In the genomic region with DNA sequence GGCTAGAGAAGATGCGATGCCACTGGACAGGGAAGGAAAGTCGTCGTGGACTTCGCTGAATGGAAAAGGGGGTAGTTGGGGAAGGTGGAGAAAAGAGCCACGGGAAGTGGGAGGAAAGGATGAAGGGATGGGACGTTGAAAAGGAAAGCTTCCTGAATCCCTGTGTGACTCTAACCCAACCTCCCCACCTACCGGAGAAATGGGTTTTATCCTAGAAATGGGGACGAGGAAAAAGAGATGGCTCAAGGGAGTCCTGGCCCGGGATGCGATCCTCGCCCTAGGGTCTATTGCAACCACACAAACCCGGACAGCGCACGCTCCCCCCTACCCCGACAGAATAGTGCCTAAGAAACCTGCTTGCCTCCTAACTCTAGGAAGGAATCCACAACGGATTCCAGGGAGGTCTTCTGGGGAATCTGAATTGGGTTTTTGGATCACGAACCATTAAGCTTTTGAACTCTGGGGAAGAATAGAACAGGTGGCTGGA, we compare ENCODE assay signal across 8 cellular contexts. TPM values are rescaled to one million over a fixed set of nuclear protein-coding genes. Genes with fewer than 3 reads are reported as not detected.
DNase-seq lines count a peak whose midpoint lies in the region; ATAC-seq and TF ChIP-seq lines count a peak whose summit lies in the region.

No MANE protein-coding gene starts in this region.

- no peaks in the 10 kb centered on the region for H3K79me1 ChIP-seq in H9 (ENCODE audit: insufficient read depth, low read depth, low read length, poor library complexity, severe bottlenecking)

- peaks cover 1 to 4% (median 2%) of the 10 kb centered on the region in 3 experiments; a peak in 6 of 7 replicates for H3K36me3 Mint-ChIP-seq in H9 (ENCODE audit: insufficient read depth in 1 of 3, low read depth in 3 of 3)
- H3K36me3 Mint-ChIP-seq in neural progenitor cell, result peaks cover 3% of the 10 kb centered on the region

- no peak overlapping the region for H2BK20ac ChIP-seq in H9 (ENCODE audit: low read depth, low read length, poor library complexity, severe bottlenecking)

- no peak overlapping the region for H2BK120ac ChIP-seq in H9 (ENCODE audit: low read depth, low read length, poor library complexity, severe bottlenecking)

- H3K18ac ChIP-seq in H9 (ENCODE audit: insufficient read length, low read depth, low read length), result peak overlapping the region; percentile 60

- no peaks in the 10 kb centered on the region; the same call in 1 of the 2 replicates for H3K79me2 ChIP-seq in H9 (ENCODE audit: insufficient read depth, low read length)
- H3K79me2 ChIP-seq in neural progenitor cell (ENCODE audit: low read depth), result peaks cover 32% of the 10 kb centered on the region

- H3K9ac ChIP-seq in H9 (ENCODE audit: extremely low read depth, insufficient read length, low read length), result peak overlapping the region; percentile 52
- H3K9ac ChIP-seq in SK-N-MC (ENCODE audit: insufficient read length), result peak overlapping the region; percentile 47
- H3K9ac ChIP-seq in neural progenitor cell, result no peak overlapping the region

- intact Hi-C loops in esophagus squamous epithelium (cut with DNase I), result loop anchor here (5.0 kb wide), 1 partner anchor 187 kb away; no protein-coding TSS in a partner anchor

- DNase-seq in H9 (peak; percentile 49), SK-N-MC (ENCODE audit: low read depth, low spot score) (no peak), esophagus squamous epithelium (lab: John Stamatoyannopoulos, UW) (no peak), neural progenitor cell (ENCODE audit: low spot score) (peak; percentile 43), NCI-H446 (lab: John Stamatoyannopoulos, UW) (no peak), hippocampal formation (lab: John Stamatoyannopoulos, UW) (no peak)

- no peak for ATAC-seq in GM19324 (IDR thresholded peaks at IDR 0.05; ENCODE audit: low FRiP score, unreplicated experiment)
- no peak for ATAC-seq in HG03039 (IDR thresholded peaks at IDR 0.05; ENCODE audit: unreplicated experiment)

- H3K9me3 ChIP-seq in H9 (ENCODE audit: control insufficient read depth, low read depth, low read length) (no peaks in the 10 kb centered on the region), SK-N-MC (ENCODE audit: low read depth, low read length) (no peaks in the 10 kb centered on the region), esophagus squamous epithelium (no peaks in the 10 kb centered on the region), neural progenitor cell (ENCODE audit: low read depth) (no peaks in the 10 kb centered on the region)

- H4K8ac ChIP-seq in H9 (replicated peaks; ENCODE audit: insufficient read length, low read depth, low read length), result no peak overlapping the region

- H2AFZ ChIP-seq in H9 (ENCODE audit: low read length) (no peak overlapping the region), neural progenitor cell (replicated peaks) (peak overlapping the region; percentile 90)

- peaks cover 58% of the 10 kb centered on the region for H3K27me3 Mint-ChIP-seq in H9 (ENCODE audit: low read depth)
- peaks cover 10% of the 10 kb centered on the region for H3K27me3 Mint-ChIP-seq in neural progenitor cell (ENCODE audit: insufficient read depth, low read depth)

- no peak overlapping the region for H2BK5ac ChIP-seq in H9 (ENCODE audit: insufficient read length, low read length)

- TF ChIP-seq POLR2A in esophagus squamous epithelium (IDR thresholded peaks at IDR 0.05), result no peak

- H3K23me2 ChIP-seq in H9 (ENCODE audit: insufficient read length, low read depth, low read length, poor library complexity, severe bottlenecking), result peaks cover 21% of the 10 kb centered on the region

- WGBS in H9 (ENCODE audit: extremely low coverage, insufficient read length, low lambda C conversion rate), result no CpG with 5 or more reads among the region's 17 CpGs
- WGBS in esophagus squamous epithelium, 2 donors, result 10 to 12% methylated on average over 17 of the region's 17 CpGs

- peaks cover 57% of the 10 kb centered on the region for H3F3A ChIP-seq in neural progenitor cell (ENCODE audit: low read depth)

- H4K5ac ChIP-seq in H9 (ENCODE audit: insufficient read length, low read depth, low read length), result no peak overlapping the region

- H3K4me3 Mint-ChIP-seq in H9 (peak overlapping the region; percentile 75 to 98), neural progenitor cell (peak overlapping the region; percentile 94)

- no peak overlapping the region for H2AK5ac ChIP-seq in H9 (ENCODE audit: insufficient read length, low read length)

- H2BK15ac ChIP-seq in H9 (ENCODE audit: low read depth, low read length), result no peak overlapping the region

- H3K27ac Mint-ChIP-seq in H9 (peak overlapping the region in 1 of 3 experiments; percentile 58; a peak in 4 of 7 replicates), neural progenitor cell (peak overlapping the region; percentile 21)

- H3K56ac ChIP-seq in H9 (ENCODE audit: insufficient read length, low read depth, low read length), result no peak overlapping the region

- H3K23ac ChIP-seq in H9 (ENCODE audit: insufficient read length, low read depth, low read length), result no peak overlapping the region

- H4K91ac ChIP-seq in H9 (ENCODE audit: insufficient read length, low read depth, low read length), result no peak overlapping the region

- H3K4me1 ChIP-seq in H9 (ENCODE audit: insufficient read depth, low read length), result peaks cover 6% of the 10 kb centered on the region; the same call in 1 of the 2 replicates
- H3K4me1 ChIP-seq in esophagus squamous epithelium, result peaks cover 24 to 88% (median 54%) of the 10 kb centered on the region in 3 donors
- H3K4me1 ChIP-seq in neural progenitor cell, result peaks cover 56% of the 10 kb centered on the region

- H4K20me1 ChIP-seq in H9 (ENCODE audit: control insufficient read depth, insufficient read depth, insufficient read length) (no peaks in the 10 kb centered on the region), neural progenitor cell (ENCODE audit: low read depth) (peaks cover 23% of the 10 kb centered on the region)

- H3K4me2 ChIP-seq in H9 (ENCODE audit: insufficient read depth, insufficient read length, low read length) (peak overlapping the region; percentile 90), neural progenitor cell (peak overlapping the region; percentile 80)

- peaks cover 66% of the 10 kb centered on the region in 2 experiments for H3K4me1 Mint-ChIP-seq in H9
- H3K4me1 Mint-ChIP-seq in neural progenitor cell, result peaks cover 59% of the 10 kb centered on the region

- H2BK12ac ChIP-seq in H9 (ENCODE audit: insufficient read length, low read depth, low read length), result no peak overlapping the region

- peaks cover 5% of the 10 kb centered on the region; the same call in 1 of the 2 replicates for H3K27me3 ChIP-seq in H9 (ENCODE audit: insufficient read depth, low read length)
- H3K27me3 ChIP-seq in esophagus squamous epithelium, result no peaks in the 10 kb centered on the region
- H3K27me3 ChIP-seq in neural progenitor cell, result peaks cover 20% of the 10 kb centered on the region

- H3K4ac ChIP-seq in H9 (ENCODE audit: low read depth, low read length), result no peak overlapping the region

- H3K9me3 Mint-ChIP-seq in H9 (peaks cover 5 to 9% of the 10 kb centered on the region in 2 experiments), neural progenitor cell (peaks cover 8% of the 10 kb centered on the region)

- TF ChIP-seq CTCF in H9 (conservative IDR thresholded peaks at IDR 0.05), result peak; percentile 22; the same call in 1 of the 3 replicates
- TF ChIP-seq CTCF in esophagus squamous epithelium (IDR thresholded peaks at IDR 0.05), result no peak
- TF ChIP-seq CTCF in neural progenitor cell (IDR thresholded peaks at IDR 0.05), result peak; percentile 3

- H3T11ph ChIP-seq in H9 (ENCODE audit: low read length), result no peak overlapping the region

- H3K27ac ChIP-seq in H9 (ENCODE audit: insufficient read length, low read depth, low read length), result no peak overlapping the region
- no peak overlapping the region for H3K27ac ChIP-seq in SK-N-MC
- peak overlapping the region; percentile 82 to 91 (median 88) for H3K27ac ChIP-seq in esophagus squamous epithelium
- H3K27ac ChIP-seq in neural progenitor cell, result no peak overlapping the region

- H3K14ac ChIP-seq in H9 (ENCODE audit: insufficient read depth, low read length), result peak overlapping the region; percentile 40; the same call in 1 of the 2 replicates

- H3K36me3 ChIP-seq in SK-N-MC (ENCODE audit: insufficient read depth, low read length), result no peaks in the 10 kb centered on the region
- no peaks in the 10 kb centered on the region for H3K36me3 ChIP-seq in esophagus squamous epithelium
- no peaks in the 10 kb centered on the region for H3K36me3 ChIP-seq in neural progenitor cell

- H3K4me3 ChIP-seq in SK-N-MC, result peak overlapping the region; percentile 84
- peak overlapping the region; percentile 64 to 87 (median 82) for H3K4me3 ChIP-seq in esophagus squamous epithelium
- H3K4me3 ChIP-seq in neural progenitor cell, result peak overlapping the region; percentile 80

RNA-seq across cellular contexts. Expression of a gene that starts 0.7 kb away (rescaled TPM):
- total RNA-seq in H9 (2021), result 6.4 and 7.0 TPM in 2 replicates
- total RNA-seq in esophagus squamous epithelium, result 10 to 100 TPM; 10.9 to 19.0 (median 13.9) TPM
- 31.7 and 34.9 TPM in 2 replicates for total RNA-seq in neural progenitor cell (ENCODE audit: low replicate concordance)

Comparison
In these comparisons a context has a peak if more than half of its experiments do, and no peak if none do; other contexts are left out.
1. DNase-seq: peak in H9 (single experiment) and neural progenitor cell (single experiment); none in SK-N-MC (single experiment), esophagus squamous epithelium (single experiment), NCI-H446 (0 of 2) and hippocampal formation (0 of 2).
2. H3K27ac ChIP-seq: peak in esophagus squamous epithelium (4 of 4); none in H9 (single experiment), SK-N-MC (single experiment) and neural progenitor cell (single experiment).
3. CTCF ChIP-seq: peak in H9 (single experiment) and neural progenitor cell (single experiment); none in esophagus squamous epithelium (0 of 6).
4. Peak in every context shown above with its lines, with median percentiles within 50 percentile points of each other: H3K4me3 ChIP-seq.